1 cellular context compared by ENCODE assay signal in genomic region chr20:1287306-1287705, GRCh38.
TF ChIP-seq lines count a peak whose summit lies in the region.

No MANE protein-coding gene starts in this region.

TF ChIP-seq in H1, 55 proteins besides CTCF, POLR2A, EP300 and RAD21:
- no peak for TF ChIP-seq FOSL1 (IDR thresholded peaks at IDR 0.05; ENCODE audit: insufficient read depth, low read depth, low read length)
- TF ChIP-seq HDAC2 (IDR thresholded peaks at IDR 0.05; ENCODE audit: borderline replicate concordance in 1 of 2, low read depth in 2 of 2, low read length in 2 of 2) = no peak
- TF ChIP-seq TAF7 (optimal IDR thresholded peaks at IDR 0.05; ENCODE audit: borderline replicate concordance, low read depth, low read length) = no peak
- TF ChIP-seq NANOG (IDR thresholded peaks at IDR 0.05; ENCODE audit: insufficient read depth, low read depth, low read length, poor library complexity, severe bottlenecking) = no peak
- no peak for TF ChIP-seq HDAC6 (IDR thresholded peaks at IDR 0.05; ENCODE audit: low read depth, low read length)
- TF ChIP-seq TEAD4 (IDR thresholded peaks at IDR 0.05; ENCODE audit: low read depth, low read length) = no peak
